In the genomic region with DNA sequence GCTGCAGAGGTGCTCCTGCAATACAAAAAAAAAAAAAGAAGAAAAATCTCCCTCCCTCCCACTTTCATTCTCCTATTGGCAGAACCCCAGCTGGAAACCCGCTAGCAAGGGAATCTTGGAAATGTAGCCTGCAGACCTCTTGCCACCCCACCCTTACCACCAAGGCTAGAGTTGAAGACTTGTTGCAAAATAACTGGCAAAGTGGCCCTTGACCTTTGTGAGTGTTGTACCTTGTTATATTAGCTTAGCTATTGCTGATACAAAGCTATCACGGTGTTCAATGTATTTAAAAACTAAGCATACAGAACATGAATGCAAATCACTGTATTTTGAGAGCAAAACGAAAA, we compare ENCODE assay signal across 1 cellular context.
TF ChIP-seq lines count a peak whose summit lies in the region.

No MANE protein-coding gene starts in this region.

TF ChIP-seq in SK-N-SH treated with all-trans-retinoic acid at 6 μM for 48 hours, 23 proteins besides CTCF, POLR2A, EP300 and RAD21 (continued from another document):
- TF ChIP-seq ARNTL (CRISPR knock-in tag; IDR thresholded peaks at IDR 0.05; ENCODE audit: borderline replicate concordance, low read depth) (no peak), PPARA (CRISPR knock-in tag; IDR thresholded peaks at IDR 0.05; ENCODE audit: borderline replicate concordance) (no peak)
